ENCODE assay signal across 13 cellular contexts in the genomic region with DNA sequence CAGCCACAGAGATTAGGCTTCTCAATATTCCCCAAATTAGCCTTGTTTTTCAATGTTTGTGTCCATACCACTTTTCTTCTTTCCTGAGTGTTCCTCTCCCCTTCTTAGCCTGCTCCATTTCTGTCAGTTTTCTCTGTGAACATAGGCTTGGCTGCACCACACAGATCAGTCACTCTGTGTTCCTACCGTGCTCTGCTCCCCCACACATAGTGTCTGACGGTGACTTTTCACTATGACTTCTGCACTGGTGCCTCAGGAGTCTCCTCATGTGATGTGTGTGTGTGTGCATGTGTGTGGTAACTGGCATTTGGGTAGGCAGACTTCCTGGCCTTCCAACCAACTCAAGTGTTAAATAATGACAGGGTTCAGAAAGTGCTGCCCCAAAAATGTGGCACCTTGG. TPM values are rescaled to one million over a fixed set of nuclear protein-coding genes. Genes with fewer than 3 reads are reported as not detected.
A peak's percentile ranks its signal among the peaks of the same experiment; 100 is the strongest.
DNase-seq lines count a peak whose midpoint lies in the region; ATAC-seq and TF ChIP-seq lines count a peak whose summit lies in the region.
"Had no signal": no experiment of that assay in that cellular context is flagged by ENCODE, and none has a peak within 500 bp of the region (broad histone marks: within the 10 kb centered on the region; RNA-seq: fewer than 3 reads in every experiment).

No MANE protein-coding gene starts in this region.

- POLR2A ChIA-PET in WTC11 (lab: Charles Lee) = interaction anchor here (0.6 kb wide), 1 partner anchor 27 kb away, joined by 3 read pairs; no protein-coding TSS in a partner anchor

- H3K9me3 Mint-ChIP-seq in activated naive CD4-positive, alpha-beta T cell treated with anti-CD3 and anti-CD28 coated beads, Interleukin-2, amount 50 U/mL, for 72 hours = no peaks in the 10 kb centered on the region
- no peaks in the 10 kb centered on the region; the same call in 1 of the 2 replicates for H3K9me3 Mint-ChIP-seq in WTC11

- H3K36me3 Mint-ChIP-seq in activated naive CD4-positive, alpha-beta T cell treated with anti-CD3 and anti-CD28 coated beads, Interleukin-2, amount 50 U/mL, for 72 hours = no peaks in the 10 kb centered on the region
- H3K36me3 Mint-ChIP-seq in WTC11 = no peaks in the 10 kb centered on the region

- CTCF ChIA-PET in WTC11 (lab: Charles Lee) = no interaction called here

- no peak for DNase-seq in activated naive CD4-positive, alpha-beta T cell treated with anti-CD3 and anti-CD28 coated beads, Interleukin-2, amount 50 U/mL, for 72 hours (ENCODE audit: low spot score in 2 of 2)
- DNase-seq in activated naive CD4-positive, alpha-beta T cell treated with Interleukin-2 at 50 U/mL for 16 hours = no peak
- DNase-seq in WTC11 (ENCODE audit: low spot score) (no peak), NCI-H2107 treated with DMSO at 0.1 percent for 48 hours (lab: John Stamatoyannopoulos, UW; ENCODE audit: unreplicated experiment) (no peak), NOMO-1 (lab: John Stamatoyannopoulos, UW; ENCODE audit: unreplicated experiment in 2 of 2) (no peak), NCI-H2196 (lab: John Stamatoyannopoulos, UW; ENCODE audit: unreplicated experiment) (no peak)
- DNase-seq: hypothalamus, IMR-90, NCI-H187, uterus had no signal

- H3K27ac Mint-ChIP-seq in activated naive CD4-positive, alpha-beta T cell treated with anti-CD3 and anti-CD28 coated beads, Interleukin-2, amount 50 U/mL, for 72 hours = no peak overlapping the region
- H3K27ac Mint-ChIP-seq in WTC11 = peak overlapping the region; percentile 17

- TF ChIP-seq CTCF in WTC11 (IDR thresholded peaks at IDR 0.05) = no peak

- peaks cover 4% of the 10 kb centered on the region; the same call in 1 of the 2 replicates for H3K27me3 Mint-ChIP-seq in WTC11 (ENCODE audit: low read depth)

- H3K4me3 Mint-ChIP-seq in WTC11 = 0 out of 2 replicates have a peak overlapping the region, but pooled peaks have one; percentile 13

- H3K4me1 Mint-ChIP-seq in WTC11 = peaks cover 34% of the 10 kb centered on the region

- peak; percentile 46 to 50 for ATAC-seq in activated naive CD4-positive, alpha-beta T cell treated with anti-CD3 and anti-CD28 coated beads, Interleukin-2, amount 50 U/mL, for 72 hours
- ATAC-seq in HG02885 (IDR thresholded peaks at IDR 0.05; ENCODE audit: poor library complexity, unreplicated experiment) = peak; percentile 71
- peak; percentile 71 for ATAC-seq in WTC11
- no peak for ATAC-seq in HG02973 (IDR thresholded peaks at IDR 0.05; ENCODE audit: unreplicated experiment)
- ATAC-seq: SK-N-SH treated with all-trans-retinoic acid at 6 μM for 48 hours had no signal

TF ChIP-seq in WTC11, 78 proteins besides CTCF, POLR2A, EP300 and RAD21:
- no peak for TF ChIP-seq CBFB (CRISPR knock-in tag; IDR thresholded peaks at IDR 0.05; ENCODE audit: low read depth)
- TF ChIP-seq ZNF512 (CRISPR knock-in tag; IDR thresholded peaks at IDR 0.05; ENCODE audit: borderline replicate concordance) = no peak
- no peak for TF ChIP-seq CDX4 (CRISPR knock-in tag; IDR thresholded peaks at IDR 0.05; ENCODE audit: borderline replicate concordance)
- TF ChIP-seq NFE2L1 (CRISPR knock-in tag; IDR thresholded peaks at IDR 0.05) = no peak
- no peak for TF ChIP-seq AFF4 (CRISPR knock-in tag; IDR thresholded peaks at IDR 0.05; ENCODE audit: borderline replicate concordance)
- TF ChIP-seq SP1 (CRISPR knock-in tag; conservative IDR thresholded peaks at IDR 0.05) = no peak
- no peak for TF ChIP-seq ZNF317 (CRISPR knock-in tag; IDR thresholded peaks at IDR 0.05; ENCODE audit: borderline replicate concordance, low read depth)
- no peak for TF ChIP-seq ATF2 (CRISPR knock-in tag; IDR thresholded peaks at IDR 0.05; ENCODE audit: borderline replicate concordance, low read depth)
- TF ChIP-seq CREM (CRISPR knock-in tag; IDR thresholded peaks at IDR 0.05) = no peak
- TF ChIP-seq NFYB (CRISPR knock-in tag; conservative IDR thresholded peaks at IDR 0.05; ENCODE audit: low read depth) = no peak
- no peak for TF ChIP-seq TCF7 (CRISPR knock-in tag; IDR thresholded peaks at IDR 0.05; ENCODE audit: low read depth)
- TF ChIP-seq MXD4 (CRISPR knock-in tag; IDR thresholded peaks at IDR 0.05; ENCODE audit: borderline replicate concordance) = no peak

RNA-seq across cellular contexts. Expression of gene MYCBP2, which starts 47.9 kb away (rescaled TPM):
- 100 to 1,000 TPM in 1 of 2 donors, 10 to 100 TPM in 1; 80.1 to 105 TPM for total RNA-seq in activated naive CD4-positive, alpha-beta T cell treated with anti-CD3 and anti-CD28 coated beads, Interleukin-2, amount 50 U/mL, for 72 hours
- total RNA-seq in WTC11 (2021) = 41.5 to 54.3 TPM (median 45.3 TPM) in 3 replicates
